Comparison of ENCODE assay signal across 8 cellular contexts in the genomic region with DNA sequence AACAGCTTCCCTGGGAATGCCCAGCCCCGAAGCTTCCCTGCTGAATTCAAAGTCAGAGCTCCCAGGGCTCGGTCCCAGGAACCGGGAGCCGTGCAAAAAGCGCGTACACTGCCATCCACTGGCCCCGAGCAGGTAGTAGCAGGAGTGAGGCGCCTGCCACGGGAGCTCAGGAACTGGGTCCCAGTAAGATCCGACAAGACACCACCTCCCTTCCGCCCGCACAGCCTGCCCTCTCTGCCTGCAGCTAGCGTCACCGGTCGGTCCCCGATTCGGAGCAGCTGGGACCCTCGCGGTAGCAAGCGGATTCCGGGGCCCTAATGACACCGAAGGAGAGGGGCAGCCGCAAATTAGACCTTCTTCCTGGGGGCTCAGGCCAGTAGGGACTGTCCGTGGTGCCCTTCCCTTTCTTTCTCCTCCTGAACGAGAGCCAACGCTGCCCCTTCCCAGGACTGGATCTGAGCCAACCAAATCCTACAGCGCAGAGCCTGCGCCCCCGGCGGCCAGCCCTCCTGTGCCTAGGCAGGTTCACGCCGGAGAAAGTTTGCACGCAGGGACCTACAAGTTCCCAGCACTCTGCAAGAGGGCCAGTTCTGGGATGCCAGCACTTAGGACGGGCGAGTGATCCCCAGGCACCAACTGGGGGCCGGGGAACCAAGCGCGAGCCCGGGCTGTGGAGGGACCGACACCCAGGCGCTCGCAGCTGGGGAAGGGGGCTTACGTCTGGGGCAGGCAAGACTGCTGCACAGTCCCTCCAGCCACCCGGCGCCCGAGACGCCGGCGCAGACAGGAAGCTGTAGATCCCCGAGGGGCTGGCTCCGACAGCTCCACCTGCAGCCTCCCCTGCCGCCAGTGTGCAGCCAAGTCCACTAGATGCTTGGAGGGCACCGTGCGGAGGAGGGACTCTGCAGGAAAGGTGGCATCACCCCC. TPM values are rescaled to one million over a fixed set of nuclear protein-coding genes. Genes with fewer than 3 reads are reported as not detected.
DNase-seq lines count a peak whose midpoint lies in the region; ATAC-seq and TF ChIP-seq lines count a peak whose summit lies in the region.

No MANE protein-coding gene starts in this region.

- intact Hi-C loops in tibial artery (cut with DNase I; ENCODE audit: low total_unique reads), result loop anchor here (10.0 kb wide), 1 partner anchor 132 kb away; no protein-coding TSS in a partner anchor

- in situ Hi-C loops in KBM-7 (cut with MboI; ENCODE audit: low pct_unique_long_range_greater_than_20kb, low sequenced_read_pairs), result loop anchor here (10.0 kb wide), 1 partner anchor 132 kb away; no protein-coding TSS in a partner anchor

- DNase-seq in ELR (ENCODE audit: low read depth) (peak; percentile 86), KBM-7 (peak; percentile 82), SJSA1 (ENCODE audit: low read depth in 1 of 2, low spot score in 2 of 2) (peak; percentile 22 to 59), glutamatergic neuron (peak; percentile 82), non-pigmented ciliary epithelial cell (ENCODE audit: low read depth) (peak; percentile 56), tibial artery (peak; percentile 70 to 81)

- no peaks in the 10 kb centered on the region for H3K9me3 Mint-ChIP-seq in activated naive CD4-positive, alpha-beta T cell treated with anti-CD3 and anti-CD28 coated beads, Interleukin-2, amount 50 U/mL, for 24 hours
- no peaks in the 10 kb centered on the region for H3K9me3 Mint-ChIP-seq in glutamatergic neuron (ENCODE audit: unreplicated experiment)

- H3K27ac Mint-ChIP-seq in activated naive CD4-positive, alpha-beta T cell treated with anti-CD3 and anti-CD28 coated beads, Interleukin-2, amount 50 U/mL, for 24 hours, result no peak overlapping the region
- H3K27ac Mint-ChIP-seq in glutamatergic neuron (ENCODE audit: unreplicated experiment), result no peak overlapping the region

- ATAC-seq in GM21825 (IDR thresholded peaks at IDR 0.05; ENCODE audit: unreplicated experiment), result peak; percentile 82

- H3K27me3 ChIP-seq in SJSA1 (replicated peaks) (peaks cover 4% of the 10 kb centered on the region), tibial artery (no peaks in the 10 kb centered on the region)

- H3K4me1 ChIP-seq in SJSA1 (replicated peaks) (peaks cover 9% of the 10 kb centered on the region), tibial artery (peaks cover 0 to 42% (median 20%) of the 10 kb centered on the region in 4 donors)

- H3K27me3 Mint-ChIP-seq in activated naive CD4-positive, alpha-beta T cell treated with anti-CD3 and anti-CD28 coated beads, Interleukin-2, amount 50 U/mL, for 24 hours, result peaks cover 3% of the 10 kb centered on the region
- H3K27me3 Mint-ChIP-seq in glutamatergic neuron (ENCODE audit: unreplicated experiment), result no peaks in the 10 kb centered on the region

- H3K4me3 ChIP-seq in SJSA1 (peak overlapping the region; percentile 31), tibial artery (peak overlapping the region; percentile 51 to 58)

- H3K36me3 Mint-ChIP-seq in activated naive CD4-positive, alpha-beta T cell treated with anti-CD3 and anti-CD28 coated beads, Interleukin-2, amount 50 U/mL, for 24 hours, result no peaks in the 10 kb centered on the region
- peaks cover 15% of the 10 kb centered on the region for H3K36me3 Mint-ChIP-seq in glutamatergic neuron (ENCODE audit: unreplicated experiment)

- H3K27ac ChIP-seq in SJSA1 (no peak overlapping the region), tibial artery (peak overlapping the region in 1 of 2 donors; percentile 35)

- peaks cover 25% of the 10 kb centered on the region for H3K4me1 Mint-ChIP-seq in activated naive CD4-positive, alpha-beta T cell treated with anti-CD3 and anti-CD28 coated beads, Interleukin-2, amount 50 U/mL, for 24 hours
- peaks cover 5% of the 10 kb centered on the region for H3K4me1 Mint-ChIP-seq in glutamatergic neuron (ENCODE audit: low read depth, unreplicated experiment)

- H3K9me3 ChIP-seq in SJSA1 (replicated peaks) (no peaks in the 10 kb centered on the region), tibial artery (no peaks in the 10 kb centered on the region)

- TF ChIP-seq CTCF in glutamatergic neuron (IDR thresholded peaks at IDR 0.05; ENCODE audit: partially characterized antibody, unreplicated experiment) (no peak), tibial artery (IDR thresholded peaks at IDR 0.05) (peak; percentile 60 to 64)

- H3K36me3 ChIP-seq in SJSA1 (no peaks in the 10 kb centered on the region), tibial artery (no peaks in the 10 kb centered on the region)

- peak overlapping the region; percentile 86 for H3K4me3 Mint-ChIP-seq in activated naive CD4-positive, alpha-beta T cell treated with anti-CD3 and anti-CD28 coated beads, Interleukin-2, amount 50 U/mL, for 24 hours
- peak overlapping the region; percentile 85 for H3K4me3 Mint-ChIP-seq in glutamatergic neuron (ENCODE audit: unreplicated experiment)

RNA-seq across cellular contexts. Expression of gene CORIN, which starts 0.9 kb away (rescaled TPM):
- total RNA-seq in SJSA1 (2014; rRNA removed; shearing (Covaris generic)), result 0.25 TPM in 1 of 2 replicates, not detected in the other
- total RNA-seq in glutamatergic neuron (ENCODE audit: unreplicated experiment), result 0.32 TPM
